Comparison of ENCODE assay signal across 31 cellular contexts in the genomic region with DNA sequence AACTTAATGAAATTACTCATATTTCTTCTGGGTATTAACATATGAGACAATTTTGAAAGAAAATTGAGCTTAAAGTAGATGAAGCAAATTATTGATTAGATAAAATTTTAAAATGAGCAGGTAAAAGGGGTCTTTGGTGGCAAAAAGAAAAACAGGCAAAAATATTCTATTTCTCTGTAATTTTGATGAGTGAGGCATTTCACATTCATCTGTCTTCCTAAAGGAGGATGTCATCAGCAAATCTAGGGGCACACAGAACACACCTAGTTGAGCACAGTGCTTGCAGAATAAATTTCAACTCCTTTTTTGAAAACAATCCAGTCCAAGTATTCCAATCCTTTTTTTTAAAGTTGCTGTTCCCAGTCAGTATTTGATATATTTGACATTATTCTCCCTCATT. TPM values are rescaled to one million over a fixed set of nuclear protein-coding genes. Genes with fewer than 3 reads are reported as not detected.
"Had no signal": no experiment of that assay in that cellular context is flagged by ENCODE, and none has a peak within 500 bp of the region (broad histone marks: within the 10 kb centered on the region; RNA-seq: fewer than 3 reads in every experiment).

No MANE protein-coding gene starts in this region.

- H3K4me1 ChIP-seq: stomach, suprapubic skin, testis, thyroid gland, tibial artery, tibial nerve, transverse colon, upper lobe of left lung, upper lobe of right lung, uterus, vagina had no signal

- H3K4me3 ChIP-seq: stomach, suprapubic skin, testis, thoracic aorta, thyroid gland, tibial artery, tibial nerve, transverse colon, upper lobe of left lung, upper lobe of right lung, uterus, vagina had no signal

- H3K9me3 ChIP-seq: testis, thyroid gland had no signal

- ATAC-seq: stimulated activated effector memory CD8-positive, alpha-beta T cell treated with anti-CD3 and anti-CD28 coated beads, Interleukin-12 subunit alpha, Interleukin-12 subunit beta, amount 100 ng/mL, for 72 hours; stimulated activated memory B cell treated with anti-CD40 and anti-IgM and Interleukin-4, amounts not matched to agents 10 μg/mL and 1 μg/mL and 100 μg/mL, for 72 hours; stimulated activated naive B cell treated with anti-CD40 and anti-IgM and Interleukin-4, amounts not matched to agents 10 μg/mL and 1 μg/mL and 100 μg/mL, for 72 hours; stimulated activated naive CD8-positive, alpha-beta T cell treated with anti-CD3 and anti-CD28 coated beads, Interleukin-15, amount 100 ng/mL, for 72 hours; stimulated activated naive CD8-positive, alpha-beta T cell treated with anti-CD3 and anti-CD28 coated beads, Interleukin-15, Interleukin-2, amounts not matched to agents 100 U/mL and 50 U/mL, for 24 hours; upper lobe of right lung had no signal

- H3K27me3 ChIP-seq: stomach, suprapubic skin, testis, thyroid gland, tibial artery, tibial nerve, transverse colon, upper lobe of left lung, upper lobe of right lung, uterus, vagina had no signal

- DNase-seq: stimulated activated CD4-positive, alpha-beta T cell treated with anti-CD3 and anti-CD28 coated beads, Interleukin-2, amount 100 ng/mL, for 48 hours; stimulated activated CD4-positive, alpha-beta T cell treated with anti-CD3 and anti-CD28 coated beads, Interleukin-4, amount 100 ng/mL, for 1 hour; stimulated activated CD4-positive, alpha-beta T cell treated with anti-CD3 and anti-CD28 coated beads, Interleukin-4, amount 100 ng/mL, for 24 hours; stimulated activated CD4-positive, alpha-beta T cell treated with anti-CD3 and anti-CD28 coated beads, Interleukin-4, amount 100 ng/mL, for 4 hours; stimulated activated CD8-positive, alpha-beta memory T cell treated with anti-CD3 and anti-CD28 coated beads, Interleukin-4, amount 100 ng/mL, for 48 hours; stimulated activated naive B cell treated with anti-CD40 and anti-IgM and Interleukin-4, amounts not matched to agents 10 μg/mL and 1 μg/mL and 100 μg/mL, for 72 hours; stimulated activated naive CD4-positive, alpha-beta T cell; stimulated activated naive CD4-positive, alpha-beta T cell treated with Interleukin-2 at 50 U/mL for 16 hours; stimulated activated naive CD8-positive, alpha-beta T cell treated with anti-CD3 and anti-CD28 coated beads, Interleukin-15, amount 100 ng/mL, for 72 hours; stimulated activated naive CD8-positive, alpha-beta T cell treated with anti-CD3 and anti-CD28 coated beads, Interleukin-15, Interleukin-2, amounts not matched to agents 100 U/mL and 50 U/mL, for 24 hours; stomach; substantia nigra; testis; thyroid gland; tibial artery; transverse colon; trophoblast cell; upper lobe of left lung; upper lobe of right lung; uterus had no signal

- FAIRE-seq: urothelium cell line had no signal

- H3K27ac ChIP-seq: stomach, suprapubic skin, testis, thoracic aorta, thyroid gland, tibial artery, tibial nerve, transverse colon, upper lobe of left lung, upper lobe of right lung, uterus, vagina had no signal

- H3K36me3 ChIP-seq: suprapubic skin, thyroid gland, transverse colon, upper lobe of left lung, upper lobe of right lung, uterus had no signal

RNA-seq across cellular contexts. Expression of gene ALDOB, which starts 20.7 kb away (rescaled TPM):
- total RNA-seq: subcutaneous adipose tissue, temporal lobe, thoracic aorta, thyroid gland, tibial nerve, upper lobe of right lung, urinary bladder, vagina had no signal

RNA-seq across cellular contexts. Expression of gene BAAT, which starts 30.0 kb away (rescaled TPM):
- total RNA-seq: subcutaneous adipose tissue, thyroid gland, tibial nerve, ureter, urinary bladder, uterus, vagina had no signal
- polyA plus RNA-seq: stomach had no signal
